26 cellular contexts compared by ENCODE assay signal in the genomic region with DNA sequence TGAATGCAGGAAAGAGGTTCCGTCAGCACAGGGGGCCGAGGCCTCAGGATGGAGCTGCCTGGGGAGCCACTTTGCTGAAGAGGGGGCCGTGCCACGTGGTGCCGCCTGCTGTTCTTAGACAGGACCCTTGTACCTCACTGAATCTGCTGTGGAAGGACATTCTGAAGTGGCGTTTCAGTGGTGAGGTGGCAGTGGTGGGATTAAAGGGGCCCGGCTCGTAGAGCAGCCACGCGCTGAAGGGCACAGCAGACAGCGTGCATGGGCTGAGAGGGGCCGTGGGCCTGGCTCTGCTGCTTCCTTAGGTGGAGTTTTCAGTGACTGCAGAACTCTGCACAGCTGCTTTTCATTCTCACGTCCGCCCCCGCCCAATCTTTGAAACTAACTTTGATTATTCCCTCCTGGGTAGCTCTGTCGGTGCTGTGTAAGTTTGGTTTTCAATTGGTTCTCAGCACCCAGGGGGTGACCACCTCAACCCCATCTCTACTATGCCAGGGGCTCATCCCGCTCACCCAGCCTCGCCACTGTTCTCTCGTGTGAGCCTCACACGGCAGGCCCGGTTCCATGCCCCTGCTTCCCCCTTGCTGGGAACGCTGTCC.
DNase-seq lines count a peak whose midpoint lies in the region; ATAC-seq, FAIRE-seq and TF ChIP-seq lines count a peak whose summit lies in the region.
"Had no signal": no experiment of that assay in that cellular context is flagged by ENCODE, and none has a peak within 500 bp of the region (broad histone marks: within the 10 kb centered on the region; RNA-seq: fewer than 3 reads in every experiment).

No MANE protein-coding gene starts in this region.

- H3K4me3 ChIP-seq in SK-N-MC (peak overlapping the region; percentile 61), lower lobe of right lung (no peak overlapping the region), transverse colon (no peak overlapping the region)
- H3K4me3 ChIP-seq: colonic mucosa, SJCRH30, testis had no signal

- FAIRE-seq in GM12891 (lab: Jason Lieb, UNC): peak; percentile 84
- FAIRE-seq: astrocyte, small intestine had no signal

- H3K27me3 Mint-ChIP-seq in stimulated activated memory B cell treated with anti-CD40 and anti-IgM and Interleukin-4, amounts not matched to agents 10 μg/mL and 1 μg/mL and 100 μg/mL, for 72 hours: no peaks in the 10 kb centered on the region
- H3K27me3 Mint-ChIP-seq: naive thymus-derived CD4-positive, alpha-beta T cell; progenitor cell of endocrine pancreas had no signal

- no peak for TF ChIP-seq EP300 in transverse colon (IDR thresholded peaks at IDR 0.05; ENCODE audit: low read depth)

- intact Hi-C loops in lower lobe of right lung (cut with DNase I) (loop anchor here (10.0 kb wide), 1 partner anchor 116 kb away; no protein-coding TSS in a partner anchor), transverse colon (cut with DNase I; ENCODE audit: low total_unique reads) (no loop called here)

- no peak for ATAC-seq in lower lobe of right lung
- ATAC-seq in stimulated activated memory B cell treated with anti-CD40 and anti-IgM and Interleukin-4, amounts not matched to agents 10 μg/mL and 1 μg/mL and 100 μg/mL, for 72 hours: no peak
- ATAC-seq: naive thymus-derived CD4-positive, alpha-beta T cell; PC-3 had no signal

- H3K9me3 Mint-ChIP-seq in stimulated activated memory B cell treated with anti-CD40 and anti-IgM and Interleukin-4, amounts not matched to agents 10 μg/mL and 1 μg/mL and 100 μg/mL, for 72 hours: no peaks in the 10 kb centered on the region
- H3K9me3 Mint-ChIP-seq: T-helper 1 cell treated with Interleukin-12 subunit alpha and Interleukin-12 subunit beta and Interleukin-4 antibody, amounts not matched to agents 30 μg/mL and 1 μg/mL, for 36 hours had no signal

- H3K9me3 ChIP-seq in SK-N-MC (ENCODE audit: low read depth, low read length) (no peaks in the 10 kb centered on the region), lower lobe of right lung (no peaks in the 10 kb centered on the region), transverse colon (no peaks in the 10 kb centered on the region)
- H3K9me3 ChIP-seq: colonic mucosa, SJCRH30, testis had no signal

- H3K36me3 ChIP-seq in SK-N-MC (ENCODE audit: insufficient read depth, low read length) (peaks cover 83% of the 10 kb centered on the region), lower lobe of right lung (peaks cover 94% of the 10 kb centered on the region), transverse colon (peaks cover 0 to 58% (median 20%) of the 10 kb centered on the region in 4 donors)

- H3K4me1 Mint-ChIP-seq in stimulated activated memory B cell treated with anti-CD40 and anti-IgM and Interleukin-4, amounts not matched to agents 10 μg/mL and 1 μg/mL and 100 μg/mL, for 72 hours: peaks cover 46% of the 10 kb centered on the region

- no peak for DNase-seq in GM12891 (ENCODE audit: insufficient read length, low spot score)
- DNase-seq in SK-N-MC (ENCODE audit: low read depth, low spot score): no peak
- DNase-seq in lower lobe of right lung: no peak
- no peak for DNase-seq in NCI-H226
- no peak for DNase-seq in AML-193 (lab: John Stamatoyannopoulos, UW)
- no peak for DNase-seq in EL
- DNase-seq in transverse colon: no peak
- DNase-seq: activated CD4-positive, alpha-beta T cell treated with anti-CD3 and anti-CD28 coated beads, Interleukin-2, amount 50 U/mL, for 48 hours; activated naive CD4-positive, alpha-beta T cell treated with anti-CD3 and anti-CD28 coated beads, Interleukin-2, amount 50 U/mL, for 16 hours; activated T-cell treated with anti-CD3 and anti-CD28 coated beads, Interleukin-2, amount 50 U/mL, for 1 hour; Calu3; colonic mucosa; mammary epithelial cell; naive thymus-derived CD4-positive, alpha-beta T cell; NCI-H1092 treated with DMSO at 0.1 percent for 48 hours; NCI-H526 treated with DMSO at 0.1 percent for 48 hours; PC-3; SJCRH30; small intestine; stimulated activated CD4-positive, alpha-beta T cell treated with anti-CD3 and anti-CD28 coated beads, Interleukin-4, amount 100 ng/mL, for 24 hours; testis had no signal

- TF ChIP-seq CTCF in lower lobe of right lung (IDR thresholded peaks at IDR 0.05): no peak
- no peak for TF ChIP-seq CTCF in transverse colon (IDR thresholded peaks at IDR 0.05)

- H3K4me3 Mint-ChIP-seq in stimulated activated memory B cell treated with anti-CD40 and anti-IgM and Interleukin-4, amounts not matched to agents 10 μg/mL and 1 μg/mL and 100 μg/mL, for 72 hours: peak overlapping the region; percentile 4
- H3K4me3 Mint-ChIP-seq: naive thymus-derived CD4-positive, alpha-beta T cell; T-helper 1 cell treated with Interleukin-12 subunit alpha and Interleukin-12 subunit beta and Interleukin-4 antibody, amounts not matched to agents 30 μg/mL and 1 μg/mL, for 36 hours had no signal

- TF ChIP-seq POLR2A in GM12891 (IDR thresholded peaks at IDR 0.05; ENCODE audit: low read depth, low read length): no peak
- TF ChIP-seq POLR2A in transverse colon (IDR thresholded peaks at IDR 0.05): no peak

- no peaks in the 10 kb centered on the region for H3K27me3 ChIP-seq in lower lobe of right lung (ENCODE audit: low read depth)
- H3K27me3 ChIP-seq in transverse colon: no peaks in the 10 kb centered on the region
- H3K27me3 ChIP-seq: colonic mucosa, SJCRH30, testis had no signal

- in situ Hi-C loops in transverse colon (cut with MboI; ENCODE audit: low pct_ligation_motif_present in 1 of 4, low pct_unique_long_range_greater_than_20kb in 1 of 4, low sequenced_read_pairs in 3 of 4): no loop called here

- H3K27ac ChIP-seq in SK-N-MC (peak overlapping the region; percentile 79), lower lobe of right lung (peak overlapping the region; percentile 27), transverse colon (peak overlapping the region in 2 of 4 donors; percentile 58 to 71)
- H3K27ac ChIP-seq: colonic mucosa, KMS-11, SJCRH30, testis had no signal

- H3K4me1 ChIP-seq in lower lobe of right lung: peaks cover 34% of the 10 kb centered on the region
- peaks cover 0 to 21% (median 0%) of the 10 kb centered on the region in 4 donors for H3K4me1 ChIP-seq in transverse colon
- H3K4me1 ChIP-seq: colonic mucosa, SJCRH30 had no signal

- 89 to 93% methylated on average over 5 to 22 of the region's 22 CpGs for WGBS in transverse colon (ENCODE audit: low coverage in 1 of 2), 2 donors

- peak overlapping the region; percentile 13 for H3K9ac ChIP-seq in SK-N-MC (ENCODE audit: insufficient read length)
- H3K9ac ChIP-seq: KMS-11 had no signal

- H3K36me3 Mint-ChIP-seq in stimulated activated memory B cell treated with anti-CD40 and anti-IgM and Interleukin-4, amounts not matched to agents 10 μg/mL and 1 μg/mL and 100 μg/mL, for 72 hours: peaks cover 96% of the 10 kb centered on the region

- peak overlapping the region; percentile 83 for H3K27ac Mint-ChIP-seq in stimulated activated memory B cell treated with anti-CD40 and anti-IgM and Interleukin-4, amounts not matched to agents 10 μg/mL and 1 μg/mL and 100 μg/mL, for 72 hours
- H3K27ac Mint-ChIP-seq: naive thymus-derived CD4-positive, alpha-beta T cell; T-helper 1 cell treated with Interleukin-12 subunit alpha and Interleukin-12 subunit beta and Interleukin-4 antibody, amounts not matched to agents 30 μg/mL and 1 μg/mL, for 36 hours had no signal

TF ChIP-seq in GM12891, 5 proteins besides CTCF, POLR2A, EP300 and RAD21:
- TF ChIP-seq POLR2AphosphoS5 (IDR thresholded peaks at IDR 0.05; ENCODE audit: low read depth, low read length): no peak
- no peak for TF ChIP-seq TAF1 (IDR thresholded peaks at IDR 0.05; ENCODE audit: low read depth, low read length)
